22 cellular contexts compared by ENCODE assay signal in genomic region chr17:78267257-78268073, GRCh38. TPM values are rescaled to one million over a fixed set of nuclear protein-coding genes. Genes with fewer than 3 reads are reported as not detected.
DNase-seq lines count a peak whose midpoint lies in the region; ATAC-seq and TF ChIP-seq lines count a peak whose summit lies in the region.
"Had no signal": no experiment of that assay in that cellular context is flagged by ENCODE, and none has a peak within 500 bp of the region (broad histone marks: within the 10 kb centered on the region; RNA-seq: fewer than 3 reads in every experiment).

No MANE protein-coding gene starts in this region.

- H3K4me1 ChIP-seq in ES-I3 (ENCODE audit: insufficient read depth, low read length) (peaks cover 56% of the 10 kb centered on the region), SK-N-SH (ENCODE audit: control insufficient read depth in 1 of 2, insufficient read depth in 2 of 2, low read depth in 1 of 2, low read length in 1 of 2) (peaks cover 0 to 81% of the 10 kb centered on the region in 2 experiments; a peak in 2 of 4 replicates), iPS-20b (ENCODE audit: insufficient read depth, low read length) (peaks cover 39% of the 10 kb centered on the region), osteoblast (ENCODE audit: insufficient read depth, low read length) (no peaks in the 10 kb centered on the region), PC-9 (replicated peaks; ENCODE audit: insufficient read depth) (no peaks in the 10 kb centered on the region)

- H3F3A ChIP-seq in SK-N-SH (replicated peaks; ENCODE audit: insufficient read depth), result no peaks in the 10 kb centered on the region
- H3F3A ChIP-seq in PC-9 (ENCODE audit: insufficient read depth, low read depth), result no peaks in the 10 kb centered on the region

- DNase-seq in SK-N-SH (peak; percentile 67), osteoblast (ENCODE audit: insufficient read length, low spot score, missing footprints) (peak; percentile 86), islet precursor cell (no peak), PC-9 (no peak), occipital lobe (lab: John Stamatoyannopoulos, UW) (no peak)
- DNase-seq: activated CD4-positive, alpha-beta T cell treated with anti-CD3 and anti-CD28 coated beads, Interleukin-2, amount 50 U/mL, for 1 hour; activated naive CD4-positive, alpha-beta T cell treated with anti-CD3 and anti-CD28 coated beads for 36 hours; brain microvascular endothelial cell; CD4-positive, CD25-positive, alpha-beta regulatory T cell; effector memory CD4-positive, alpha-beta T cell; erythroblast; glutamatergic neuron; naive thymus-derived CD4-positive, alpha-beta T cell; NCI-H1417 treated with DMSO at 0.1 percent for 48 hours; stimulated activated CD4-positive, alpha-beta T cell treated with anti-CD3 and anti-CD28 coated beads, Interleukin-4, amount 100 ng/mL, for 1 hour had no signal

- CTCF ChIA-PET in SK-N-SH (lab: Yijun Ruan, JAX), result interaction anchor here (6.7 kb wide), 1 partner anchor 16 kb away, joined by 60 read pairs; no protein-coding TSS in a partner anchor
- CTCF ChIA-PET in PC-9 (lab: Charles Lee), result no interaction called here

- H3K27ac ChIP-seq in SK-N-SH (ENCODE audit: low read depth in 2 of 2, low read length in 1 of 2) (peak overlapping the region in 1 of 2 experiments; percentile 91; a peak in 2 of 4 replicates), iPS-20b (ENCODE audit: low read length) (no peak overlapping the region), osteoblast (ENCODE audit: low read depth, low read length) (no peak overlapping the region), PC-9 (no peak overlapping the region)
- H3K27ac ChIP-seq: brain microvascular endothelial cell had no signal

- H3K9me2 ChIP-seq in SK-N-SH, result no peaks in the 10 kb centered on the region
- H3K9me2 ChIP-seq in PC-9 (ENCODE audit: insufficient read depth), result no peaks in the 10 kb centered on the region

- TF ChIP-seq EP300 in SK-N-SH (IDR thresholded peaks at IDR 0.05; ENCODE audit: borderline replicate concordance in 1 of 2, low read depth in 1 of 2, low read length in 1 of 2), result peak in 1 of 2 experiments; percentile 80; a peak in 2 of 4 replicates

- H3K4me3 ChIP-seq in SK-N-SH (ENCODE audit: low read depth in 2 of 2, low read length in 1 of 2) (no peak overlapping the region), iPS-20b (ENCODE audit: low read length) (peak overlapping the region; percentile 43; the same call in 1 of the 2 replicates), osteoblast (ENCODE audit: insufficient read depth, low read length) (no peak overlapping the region), PC-9 (no peak overlapping the region)
- H3K4me3 ChIP-seq: GM12878, pancreas had no signal

- no peaks in the 10 kb centered on the region for H3K36me3 ChIP-seq in ES-I3 (ENCODE audit: insufficient read depth, low read length)
- H3K36me3 ChIP-seq in SK-N-SH (replicated peaks in 1 of 2; ENCODE audit: control insufficient read depth in 1 of 2, insufficient read depth in 2 of 2, low read length in 1 of 2), result no peaks in the 10 kb centered on the region
- H3K36me3 ChIP-seq in iPS-20b (ENCODE audit: insufficient read depth, low read depth, low read length), result no peaks in the 10 kb centered on the region
- H3K36me3 ChIP-seq in osteoblast (ENCODE audit: insufficient read depth, low read length), result no peaks in the 10 kb centered on the region
- no peaks in the 10 kb centered on the region for H3K36me3 ChIP-seq in PC-9 (ENCODE audit: low read depth)
- H3K36me3 ChIP-seq: brain microvascular endothelial cell, pancreas had no signal

- 80% methylated on average over 26 of the region's 26 CpGs for WGBS in SK-N-SH (ENCODE audit: low lambda C conversion rate)

- H3K9ac ChIP-seq in ES-I3 (ENCODE audit: low read depth, low read length) (peak overlapping the region; percentile 39; the same call in 1 of the 2 replicates), SK-N-SH (no peak overlapping the region), iPS-20b (ENCODE audit: low read depth, low read length) (no peak overlapping the region)

- no peak overlapping the region for H2AFZ ChIP-seq in SK-N-SH (ENCODE audit: low read depth)
- no peak overlapping the region for H2AFZ ChIP-seq in osteoblast (ENCODE audit: low read length)
- H2AFZ ChIP-seq in PC-9, result no peak overlapping the region

- intact Hi-C loops in PC-9 (cut with micrococcal nuclease; ENCODE audit: unreplicated experiment), result no loop called here

- no peak for TF ChIP-seq RAD21 in SK-N-SH (IDR thresholded peaks at IDR 0.05; ENCODE audit: low read length)

- no peaks in the 10 kb centered on the region for H3K27me3 ChIP-seq in SK-N-SH (ENCODE audit: insufficient read depth)
- peaks cover 17% of the 10 kb centered on the region for H3K27me3 ChIP-seq in iPS-20b (ENCODE audit: insufficient read depth, low read length)
- peaks cover 41% of the 10 kb centered on the region for H3K27me3 ChIP-seq in osteoblast (ENCODE audit: insufficient read depth, low read length)
- peaks cover 8% of the 10 kb centered on the region for H3K27me3 ChIP-seq in PC-9 (ENCODE audit: insufficient read depth, low read depth)
- H3K27me3 ChIP-seq: pancreas had no signal

- H3K79me2 ChIP-seq in SK-N-SH (ENCODE audit: insufficient read depth) (no peaks in the 10 kb centered on the region), osteoblast (ENCODE audit: insufficient read depth, low read length) (no peaks in the 10 kb centered on the region), PC-9 (ENCODE audit: low read depth) (no peaks in the 10 kb centered on the region)

- no TSS peak for BruUV-seq in PC-9 (replicated peaks; lab: Mats Ljungman, UMichigan)

- no peak overlapping the region for H3K4me2 ChIP-seq in SK-N-SH
- H3K4me2 ChIP-seq in osteoblast (ENCODE audit: insufficient read depth, low read length), result no peak overlapping the region
- H3K4me2 ChIP-seq in PC-9, result no peak overlapping the region

- POLR2A ChIA-PET in SK-N-SH (lab: Yijun Ruan, JAX), result interaction anchor here (1.4 kb wide), 1 partner anchor 9 kb away, joined by 3 read pairs; no protein-coding TSS in a partner anchor
- POLR2A ChIA-PET in PC-9 (lab: Charles Lee; ENCODE audit: unreplicated experiment), result interaction anchor here (0.5 kb wide), 1 partner anchor 123 kb away, joined by 3 read pairs; no protein-coding TSS in a partner anchor

- H3K9me3 ChIP-seq in ES-I3 (ENCODE audit: control insufficient read depth, insufficient read depth, low read length) (no peaks in the 10 kb centered on the region), SK-N-SH (no peaks in the 10 kb centered on the region), iPS-20b (ENCODE audit: insufficient read depth, low read depth, low read length) (no peaks in the 10 kb centered on the region), osteoblast (ENCODE audit: low read depth, low read length) (no peaks in the 10 kb centered on the region), PC-9 (ENCODE audit: insufficient read depth, low read depth) (no peaks in the 10 kb centered on the region)
- H3K9me3 ChIP-seq: pancreas had no signal

- ATAC-seq in HG03025 (IDR thresholded peaks at IDR 0.05; ENCODE audit: low FRiP score, unreplicated experiment), result no peak
- ATAC-seq: GM12878; naive thymus-derived CD4-positive, alpha-beta T cell had no signal

- H4K20me1 ChIP-seq in SK-N-SH (ENCODE audit: insufficient read depth) (no peaks in the 10 kb centered on the region), osteoblast (ENCODE audit: insufficient read depth, low read length) (no peaks in the 10 kb centered on the region), PC-9 (ENCODE audit: insufficient read depth) (no peaks in the 10 kb centered on the region)

- TF ChIP-seq CTCF in SK-N-SH (IDR thresholded peaks at IDR 0.05) (no peak), osteoblast (IDR thresholded peaks at IDR 0.05; ENCODE audit: extremely low read depth, low read depth, low read length) (no peak), PC-9 (conservative IDR thresholded peaks at IDR 0.05) (no peak)

TF ChIP-seq in SK-N-SH, 30 proteins besides CTCF, POLR2A, EP300 and RAD21:
- no peak for TF ChIP-seq RXRA (IDR thresholded peaks at IDR 0.05; ENCODE audit: borderline replicate concordance, low read depth)
- TF ChIP-seq SIN3A (IDR thresholded peaks at IDR 0.05; ENCODE audit: borderline replicate concordance, low read depth, low read length), result no peak
- no peak for TF ChIP-seq MXI1 (IDR thresholded peaks at IDR 0.05; ENCODE audit: low read depth, low read length)
- no peak for TF ChIP-seq RFX5 (IDR thresholded peaks at IDR 0.05; ENCODE audit: low read length)
- TF ChIP-seq FOXM1 (IDR thresholded peaks at IDR 0.05; ENCODE audit: low read depth), result no peak
- no peak for TF ChIP-seq JUND (IDR thresholded peaks at IDR 0.05)
- TF ChIP-seq ELF1 (IDR thresholded peaks at IDR 0.05), result no peak
- peak; percentile 76 for TF ChIP-seq CHD2 (IDR thresholded peaks at IDR 0.05; ENCODE audit: low read length, partially characterized antibody)
- TF ChIP-seq RCOR1 (IDR thresholded peaks at IDR 0.05; ENCODE audit: low read length), result peak; percentile 61
- TF ChIP-seq USF2 (IDR thresholded peaks at IDR 0.05; ENCODE audit: borderline replicate concordance, low read depth, low read length), result no peak

RNA-seq across cellular contexts. Expression of gene TMEM235, which starts 36.0 kb away (rescaled TPM):
- polyA plus RNA-seq in SK-N-SH (2012; rRNA removed), result not detected in 2 replicates
- polyA plus RNA-seq in SK-N-SH (2012; cell fraction: cytosol; rRNA removed), result 0.04 TPM in 1 of 2 replicates, not detected in the other
- polyA plus RNA-seq in SK-N-SH (2012; cell fraction: nucleus; rRNA removed), result not detected in 2 replicates
- not detected in 2 replicates for total RNA-seq in osteoblast
- not detected in 2 replicates for total RNA-seq in PC-9 (2021)
- total RNA-seq in occipital lobe, result not detected
- total RNA-seq: activated naive CD4-positive, alpha-beta T cell treated with anti-CD3 and anti-CD28 coated beads for 36 hours; CD4-positive, CD25-positive, alpha-beta regulatory T cell; GM12878; naive thymus-derived CD4-positive, alpha-beta T cell; NCI-H460; pancreas; subcutaneous adipose tissue had no signal
- polyA plus RNA-seq: CD4-positive, CD25-positive, alpha-beta regulatory T cell; GM12878; naive thymus-derived CD4-positive, alpha-beta T cell had no signal

RNA-seq across cellular contexts. Expression of gene BIRC5, which starts 53.4 kb away (rescaled TPM):
- 23.5 and 31.4 TPM in 2 replicates for polyA plus RNA-seq in SK-N-SH (2012; rRNA removed)
- polyA plus RNA-seq in SK-N-SH (2012; cell fraction: cytosol; rRNA removed), result 25.8 and 29.6 TPM in 2 replicates
- 13.7 and 15.8 TPM in 2 replicates for polyA plus RNA-seq in SK-N-SH (2012; cell fraction: nucleus; rRNA removed)
- total RNA-seq in osteoblast (8.0 and 11.5 TPM in 2 replicates), PC-9 (2021) (72.4 and 91.0 TPM in 2 replicates), occipital lobe (7.3 TPM)
- polyA plus RNA-seq: naive thymus-derived CD4-positive, alpha-beta T cell had no signal

Comparison
In these comparisons a context has a peak if more than half of its experiments do, and no peak if none do; other contexts are left out.
1. DNase-seq: peak in SK-N-SH (single experiment) and osteoblast (single experiment); none in islet precursor cell (single experiment), PC-9 (0 of 2) and occipital lobe (single experiment).